ENCODE assay signal across 23 cellular contexts in genomic region chr5:117880932-117881331, GRCh38.
"Had no signal": no experiment of that assay in that cellular context is flagged by ENCODE, and none has a peak within 500 bp of the region (broad histone marks: within the 10 kb centered on the region; RNA-seq: fewer than 3 reads in every experiment).

No MANE protein-coding gene starts in this region.

- DNase-seq: islet precursor cell; left ventricle myocardium inferior; mesendoderm; naive B cell; natural killer cell; nephron progenitor cell; occipital lobe; right lobe of liver; stimulated activated CD4-positive, alpha-beta T cell treated with anti-CD3 and anti-CD28 coated beads, Interleukin-1b, Interleukin-23, amount 100 ng/mL, for 48 hours; stimulated activated CD4-positive, alpha-beta T cell treated with anti-CD3 and anti-CD28 coated beads, Interleukin-2, amount 100 ng/mL, for 48 hours; stimulated activated CD4-positive, alpha-beta T cell treated with anti-CD3 and anti-CD28 coated beads, Interleukin-4, amount 100 ng/mL, for 4 hours; stimulated activated CD8-positive, alpha-beta memory T cell treated with anti-CD3 and anti-CD28 coated beads, Interleukin-4, amount 100 ng/mL, for 48 hours; stimulated activated naive CD4-positive, alpha-beta T cell treated with Interleukin-2 at 50 U/mL for 16 hours; stimulated activated naive CD8-positive, alpha-beta T cell treated with anti-CD3 and anti-CD28 coated beads, Interleukin-15, amount 100 ng/mL, for 72 hours; uterus had no signal

- H3K4me1 ChIP-seq: left ventricle myocardium inferior, neural progenitor cell, parathyroid adenoma, right atrium auricular region, right lobe of liver, uterus had no signal

- ATAC-seq: natural killer cell; right lobe of liver; stimulated activated memory B cell treated with anti-CD40 and anti-IgM and Interleukin-4, amounts not matched to agents 10 μg/mL and 1 μg/mL and 100 μg/mL, for 72 hours; stimulated activated naive CD8-positive, alpha-beta T cell treated with anti-CD3 and anti-CD28 coated beads, Interleukin-15, amount 100 ng/mL, for 72 hours had no signal

- H3K4me3 ChIP-seq: left ventricle myocardium inferior, lung, neural progenitor cell, right atrium auricular region, right lobe of liver, smooth muscle cell, tibial nerve, uterus had no signal

- H3K9me3 ChIP-seq: left ventricle myocardium inferior, neutrophil, right atrium auricular region, right lobe of liver, tibial nerve, uterus had no signal

- H3K36me3 ChIP-seq: left ventricle myocardium inferior, neural progenitor cell, neutrophil, right atrium auricular region, right lobe of liver, tibial nerve, uterus had no signal

- H3K27me3 ChIP-seq: neural progenitor cell, neutrophil, right atrium auricular region, right lobe of liver, tibial nerve, uterus had no signal

- H3K27ac ChIP-seq: left ventricle myocardium inferior, neural progenitor cell, neutrophil, parathyroid adenoma, right atrium auricular region, right lobe of liver, tibial nerve, uterus had no signal
